ENCODE assay signal across 25 cellular contexts in genomic region chr16:85591381-85591780, GRCh38. TPM values are rescaled to one million over a fixed set of nuclear protein-coding genes. Genes with fewer than 3 reads are reported as not detected.
DNase-seq lines count a peak whose midpoint lies in the region; ATAC-seq, FAIRE-seq and TF ChIP-seq lines count a peak whose summit lies in the region.
"Had no signal": no experiment of that assay in that cellular context is flagged by ENCODE, and none has a peak within 500 bp of the region (broad histone marks: within the 10 kb centered on the region; RNA-seq: fewer than 3 reads in every experiment).

No MANE protein-coding gene starts in this region.

- H3K27ac Mint-ChIP-seq in WTC11 (peak overlapping the region; percentile 79), immature natural killer cell (peak overlapping the region in 4 of 6 donors; percentile 33 to 81 (median 73))
- H3K27ac Mint-ChIP-seq: CD4-positive, CD25-positive, alpha-beta regulatory T cell; IgD-negative memory B cell had no signal

- TF ChIP-seq CTCF in WTC11 (IDR thresholded peaks at IDR 0.05) (no peak), sigmoid colon (IDR thresholded peaks at IDR 0.05) (no peak)

- H3K36me3 ChIP-seq in BLaER1 (no peaks in the 10 kb centered on the region), sigmoid colon (no peaks in the 10 kb centered on the region), small intestine (ENCODE audit: control insufficient read depth in 2 of 2, insufficient read depth in 2 of 2, low read length in 2 of 2) (peaks cover 0 to 2% of the 10 kb centered on the region in 2 donors)

- WGBS in sigmoid colon, 2 donors = 90 to 93% methylated on average over 11 of the region's 11 CpGs
- WGBS in small intestine, 3 donors = 87 to 96% (median 90%) methylated on average over 11 of the region's 11 CpGs

- TF ChIP-seq POLR2A in sigmoid colon (IDR thresholded peaks at IDR 0.05) = no peak

- no peak for FAIRE-seq in small intestine (lab: Jason Lieb, UNC)
- FAIRE-seq: D721Med, GM12878, H54 had no signal

- H3K27me3 Mint-ChIP-seq in WTC11 (ENCODE audit: low read depth) = no peaks in the 10 kb centered on the region
- peaks cover 0 to 5% (median 3%) of the 10 kb centered on the region in 3 donors for H3K27me3 Mint-ChIP-seq in immature natural killer cell (ENCODE audit: low read depth in 3 of 3)
- H3K27me3 Mint-ChIP-seq: CD4-positive, CD25-positive, alpha-beta regulatory T cell; IgD-negative memory B cell had no signal

- H3K9ac ChIP-seq in BLaER1 = peak overlapping the region; percentile 34; the same call in 1 of the 2 replicates

- POLR2A ChIA-PET in WTC11 (lab: Charles Lee) = interaction anchor here (0.7 kb wide), 1 partner anchor 10 kb away, joined by 3 read pairs; no protein-coding TSS in a partner anchor

- CTCF ChIA-PET in WTC11 (lab: Charles Lee) = interaction anchor here (0.7 to 1.3 kb wide), 3 partner anchors 24 to 34 kb away, joined by 3 to 6 read pairs (median 3); no protein-coding TSS in a partner anchor

- H3K27me3 ChIP-seq in BLaER1 (no peaks in the 10 kb centered on the region), sigmoid colon (no peaks in the 10 kb centered on the region), small intestine (ENCODE audit: control insufficient read depth in 2 of 2, insufficient read depth in 2 of 2, low read length in 2 of 2) (no peaks in the 10 kb centered on the region)
- H3K27me3 ChIP-seq: BE2C had no signal

- no peak for TF ChIP-seq EP300 in sigmoid colon (IDR thresholded peaks at IDR 0.05)

- H3K4me1 Mint-ChIP-seq in WTC11 (peaks cover 43% of the 10 kb centered on the region), immature natural killer cell (peaks cover 43 to 47% of the 10 kb centered on the region in 2 donors)

- H3K4me3 Mint-ChIP-seq in WTC11 (no peak overlapping the region), immature natural killer cell (no peak overlapping the region)

- H3K4me1 ChIP-seq in BLaER1 (peaks cover 98% of the 10 kb centered on the region), sigmoid colon (peaks cover 0 to 61% (median 56%) of the 10 kb centered on the region in 4 donors), small intestine (ENCODE audit: control insufficient read depth in 2 of 2, insufficient read depth in 1 of 2, low read depth in 1 of 2, low read length in 1 of 2) (peaks cover 2 to 4% of the 10 kb centered on the region in 2 donors)

- H3K27ac ChIP-seq in BLaER1 = peak overlapping the region; percentile 70
- peak overlapping the region in 3 of 4 donors; percentile 16 to 70 (median 47) for H3K27ac ChIP-seq in sigmoid colon
- no peak overlapping the region for H3K27ac ChIP-seq in small intestine (ENCODE audit: low read depth in 1 of 2, low read length in 1 of 2)
- H3K27ac ChIP-seq: HL-60, PC-9, SK-N-MC had no signal

- peak overlapping the region; percentile 88 for H3K4me2 ChIP-seq in BLaER1
- H3K4me2 ChIP-seq: PC-9 had no signal

- intact Hi-C loops in sigmoid colon (cut with DNase I) = no loop called here

- no peak overlapping the region for H3K4me3 ChIP-seq in BLaER1
- no peak overlapping the region for H3K4me3 ChIP-seq in sigmoid colon
- no peak overlapping the region for H3K4me3 ChIP-seq in small intestine (ENCODE audit: low read depth in 1 of 2, low read length in 2 of 2)
- H3K4me3 ChIP-seq: GM12878, PC-9, SK-N-MC had no signal

- H3K36me3 Mint-ChIP-seq in WTC11 = no peaks in the 10 kb centered on the region
- H3K36me3 Mint-ChIP-seq in immature natural killer cell = peaks cover 0 to 4% (median 0%) of the 10 kb centered on the region in 3 donors

- H4K20me1 ChIP-seq in BLaER1 = peaks cover 69% of the 10 kb centered on the region

- no peaks in the 10 kb centered on the region for H3K9me3 Mint-ChIP-seq in WTC11
- H3K9me3 Mint-ChIP-seq in immature natural killer cell = no peaks in the 10 kb centered on the region
- H3K9me3 Mint-ChIP-seq: CD4-positive, CD25-positive, alpha-beta regulatory T cell; IgD-negative memory B cell had no signal

- H3K9me3 ChIP-seq in BLaER1 = no peaks in the 10 kb centered on the region
- H3K9me3 ChIP-seq in sigmoid colon = no peaks in the 10 kb centered on the region
- H3K9me3 ChIP-seq in small intestine (ENCODE audit: control insufficient read depth, low read depth) = no peaks in the 10 kb centered on the region
- H3K9me3 ChIP-seq: BE2C had no signal

- DNase-seq in WTC11 (ENCODE audit: low spot score) = no peak
- no peak for DNase-seq in immature natural killer cell
- DNase-seq in sigmoid colon = no peak
- no peak for DNase-seq in small intestine
- DNase-seq in SHP77 treated with DMSO at 0.1 percent for 48 hours (lab: John Stamatoyannopoulos, UW) = no peak
- DNase-seq: 8988T; ACHN; BE2C; CD4-positive, CD25-positive, alpha-beta regulatory T cell; NCI-H1092; NCI-H1417 treated with DMSO at 0.1 percent for 48 hours; NCI-H1694 treated with DMSO at 0.1 percent for 48 hours; NCI-H2081; NCI-H2227 treated with DMSO at 0.1 percent for 48 hours; NCI-H526 treated with DMSO at 0.1 percent for 48 hours; PC-9; Right ventricle myocardium superior had no signal

- ATAC-seq in WTC11 (no peak), GM19395 (IDR thresholded peaks at IDR 0.05; ENCODE audit: unreplicated experiment) (no peak)
- ATAC-seq: GM12878 had no signal

TF ChIP-seq in WTC11, 78 proteins besides CTCF, POLR2A, EP300 and RAD21 (continues in another document):
- TF ChIP-seq ZNF512 (CRISPR knock-in tag; IDR thresholded peaks at IDR 0.05; ENCODE audit: borderline replicate concordance) (no peak), ZNF423 (CRISPR knock-in tag; IDR thresholded peaks at IDR 0.05) (no peak), NR3C1 (CRISPR knock-in tag; conservative IDR thresholded peaks at IDR 0.05; ENCODE audit: low read depth) (no peak), ZNF138 (CRISPR knock-in tag; conservative IDR thresholded peaks at IDR 0.05) (no peak), JUN (CRISPR knock-in tag; IDR thresholded peaks at IDR 0.05) (no peak), ZNF532 (CRISPR knock-in tag; IDR thresholded peaks at IDR 0.05; ENCODE audit: borderline replicate concordance) (no peak), NR1H2 (CRISPR knock-in tag; IDR thresholded peaks at IDR 0.05) (no peak), E2F1 (CRISPR knock-in tag; IDR thresholded peaks at IDR 0.05) (no peak), FOXJ3 (CRISPR knock-in tag; IDR thresholded peaks at IDR 0.05; ENCODE audit: borderline replicate concordance) (no peak), CREM (CRISPR knock-in tag; IDR thresholded peaks at IDR 0.05) (no peak)

RNA-seq across cellular contexts. Expression of gene GSE1, which starts 21.7 kb away (rescaled TPM):
- total RNA-seq in WTC11 (2021) (91.0 to 124 TPM (median 93.8 TPM) in 3 replicates), sigmoid colon (10 to 100 TPM; 30.8 to 76.7 (median 47.3) TPM)
- polyA plus RNA-seq in immature natural killer cell (1 to 10 TPM in 2 of 3 donors, under 1 TPM in 1; 0.15 to 9.4 (median 2.9) TPM), sigmoid colon (10 to 100 TPM; 12.0 to 49.5 (median 19.4) TPM), small intestine (10 to 100 TPM in 1 of 3 donors, 1 to 10 TPM in 2; 9.2 to 25.6 (median 9.8) TPM)

Comparison
In these comparisons a context has a peak if more than half of its experiments do, and no peak if none do; other contexts are left out.
1. H3K27ac ChIP-seq: peak in BLaER1 (single experiment) and sigmoid colon (3 of 4); none in small intestine (0 of 2).